7 cellular contexts compared by ENCODE assay signal in the genomic region with DNA sequence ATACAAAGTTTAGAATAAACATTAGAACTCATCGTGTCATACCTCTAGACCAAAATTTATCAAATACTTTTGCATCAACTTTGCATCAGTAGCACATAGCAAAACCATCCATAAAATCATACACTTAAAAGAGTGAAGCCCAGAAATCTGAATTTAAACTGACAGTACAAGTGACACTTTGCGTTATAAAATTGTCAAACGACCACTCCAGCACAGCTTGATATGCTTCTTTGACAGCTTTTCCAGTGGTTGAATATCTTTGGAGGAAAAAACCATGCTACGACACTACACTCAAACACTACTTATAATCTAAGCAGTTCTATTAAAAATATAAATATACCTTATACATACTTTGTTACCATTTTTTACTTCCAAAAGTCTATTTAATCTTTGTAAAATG.
"Had no signal": no experiment of that assay in that cellular context is flagged by ENCODE, and none has a peak within 500 bp of the region (broad histone marks: within the 10 kb centered on the region; RNA-seq: fewer than 3 reads in every experiment).

No MANE protein-coding gene starts in this region.

- H3K4me3 ChIP-seq: K562 had no signal

- DNase-seq: IMR-90, KBM-7, KG1 had no signal

- H3K27ac ChIP-seq: HL-60 had no signal

- FAIRE-seq: HepG2, HTR-8/SVneo, K562 had no signal
